8 cellular contexts compared by ENCODE assay signal in the genomic region with DNA sequence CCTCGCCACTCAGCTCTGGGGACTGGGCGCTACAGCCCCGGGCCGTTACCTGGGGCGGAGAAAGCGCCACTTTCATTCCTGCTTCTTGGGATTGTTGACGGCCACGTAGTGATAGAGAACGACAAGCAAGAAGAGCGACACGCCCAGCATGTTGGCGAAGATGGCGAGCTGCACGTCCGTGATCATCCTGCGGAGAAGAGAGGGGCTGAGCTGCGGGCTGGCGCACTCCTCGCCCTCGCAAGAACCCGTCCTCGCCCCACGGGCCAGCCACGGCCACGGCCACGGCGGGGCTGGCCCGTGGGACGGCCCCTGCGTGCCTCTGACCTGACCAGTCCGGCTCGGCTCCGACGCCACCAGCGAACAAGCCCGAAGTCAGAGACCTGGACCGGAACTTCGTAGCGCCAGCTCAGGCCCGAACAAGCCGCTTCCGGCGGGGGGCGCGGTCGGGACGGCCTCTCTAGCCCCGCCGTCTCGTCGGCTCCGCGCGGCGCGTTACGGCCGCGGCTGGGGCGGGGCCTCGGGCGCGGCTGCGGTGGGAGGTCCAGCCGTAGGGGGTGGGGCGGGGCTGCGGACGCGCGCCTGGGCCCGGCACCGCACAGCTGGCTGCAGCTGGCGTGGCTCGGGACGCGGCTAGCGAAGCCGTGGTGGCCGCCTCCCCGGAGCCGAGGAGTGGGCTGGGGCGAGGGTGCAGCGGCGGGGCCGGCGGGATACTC. TPM values are rescaled to one million over a fixed set of nuclear protein-coding genes. Genes with fewer than 3 reads are reported as not detected.
DNase-seq lines count a peak whose midpoint lies in the region; ATAC-seq, FAIRE-seq and TF ChIP-seq lines count a peak whose summit lies in the region.

Gene OST4, minus strand, starts transcription at position 378 of the 713 bp plus-strand sequence.

- H3K9me3 ChIP-seq in A673 (ENCODE audit: low read depth, low read length, poor library complexity, severe bottlenecking) (no peaks in the 10 kb centered on the region), breast epithelium (no peaks in the 10 kb centered on the region), small intestine (ENCODE audit: control insufficient read depth, low read depth) (no peaks in the 10 kb centered on the region)

- H3K27ac ChIP-seq in A673 (ENCODE audit: low read depth, low read length, poor library complexity, severe bottlenecking) (peak within 1 kb of the TSS; percentile 87), VCaP (peak within 1 kb of the TSS; percentile 85), breast epithelium (peak within 1 kb of the TSS; percentile 94 to 95), small intestine (ENCODE audit: low read depth in 1 of 2, low read length in 1 of 2) (peak within 1 kb of the TSS; percentile 86 to 94)

- H3K27me3 ChIP-seq in A673 (replicated peaks; ENCODE audit: insufficient read depth, low read depth, low read length, poor library complexity) (no peaks in the 10 kb centered on the region), breast epithelium (no peaks in the 10 kb centered on the region), small intestine (ENCODE audit: control insufficient read depth in 2 of 2, insufficient read depth in 2 of 2, low read length in 2 of 2) (no peaks in the 10 kb centered on the region)

- peak; percentile 85 for ATAC-seq in GM18867 (IDR thresholded peaks at IDR 0.05; ENCODE audit: unreplicated experiment)
- peak; percentile 69 for ATAC-seq in HG03097 (IDR thresholded peaks at IDR 0.05; ENCODE audit: low FRiP score, unreplicated experiment)

- BruUV-seq in A673 (replicated peaks; lab: Mats Ljungman, UMichigan) = no TSS peak

- H3K4me1 ChIP-seq in A673 (ENCODE audit: insufficient read depth, low read length, poor library complexity, severe bottlenecking) (peaks cover 41% of the 10 kb centered on the region), breast epithelium (peaks cover 9 to 11% of the 10 kb centered on the region in 2 donors), small intestine (ENCODE audit: control insufficient read depth in 2 of 2, insufficient read depth in 1 of 2, low read depth in 1 of 2, low read length in 1 of 2) (peaks cover 4 to 7% of the 10 kb centered on the region in 2 donors)

- CTCF ChIA-PET in A673 (lab: Charles Lee) = interaction anchor here (1.2 to 2.0 kb wide), 2 partner anchors 10 to 16 kb away, joined by 5 to 10 read pairs; no protein-coding TSS in a partner anchor

- FAIRE-seq in small intestine (lab: Jason Lieb, UNC) = no peak

- no peak for TF ChIP-seq POLR2A in breast epithelium (IDR thresholded peaks at IDR 0.05)

- 0 to 1% (median 0%) methylated on average over 52 to 86 of the region's 86 CpGs for WGBS in small intestine, 3 donors

- peak within 1 kb of the TSS; percentile 99 for H3K4me3 ChIP-seq in A673 (ENCODE audit: low read depth, low read length, poor library complexity, severe bottlenecking)
- H3K4me3 ChIP-seq in breast epithelium = peak within 1 kb of the TSS; percentile 79 to 97 (median 88)
- peak within 1 kb of the TSS; percentile 71 to 78 for H3K4me3 ChIP-seq in small intestine (ENCODE audit: low read depth in 1 of 2, low read length in 2 of 2)

- DNase-seq in A673 (ENCODE audit: low spot score) (peak; percentile 96), NCI-H2196 (lab: John Stamatoyannopoulos, UW; ENCODE audit: unreplicated experiment) (peak; percentile 97), breast epithelium (ENCODE audit: low spot score in 2 of 2) (peak; percentile 91), iPS-NIHi11 (ENCODE audit: low spot score) (peak; percentile 99), small intestine (peak; percentile 95)

- 0 out of 2 replicates have a peak, but pooled peaks have one; percentile 11 for TF ChIP-seq CTCF in A673 (conservative IDR thresholded peaks at IDR 0.05; ENCODE audit: low read depth, low read length)
- TF ChIP-seq CTCF in VCaP (conservative IDR thresholded peaks at IDR 0.05) = no peak
- TF ChIP-seq CTCF in breast epithelium (IDR thresholded peaks at IDR 0.05) = no peak

- intact Hi-C loops in A673 (cut with micrococcal nuclease; ENCODE audit: unreplicated experiment) = no loop called here
- intact Hi-C loops in breast epithelium (cut with DNase I; ENCODE audit: low total_unique reads) = no loop called here

- H3K36me3 ChIP-seq in A673 (ENCODE audit: insufficient read depth, low read length, poor library complexity, severe bottlenecking) (peaks cover 21% of the 10 kb centered on the region), breast epithelium (no peaks in the 10 kb centered on the region), small intestine (ENCODE audit: control insufficient read depth in 2 of 2, insufficient read depth in 2 of 2, low read length in 2 of 2) (peaks cover 0 to 5% of the 10 kb centered on the region in 2 donors)

- POLR2A ChIA-PET in A673 (lab: Charles Lee; ENCODE audit: low non-redundant PET) = interaction anchor here (0.5 to 0.6 kb wide), 2 partner anchors 16 to 234 kb away, joined by 3 to 15 read pairs; no protein-coding TSS in a partner anchor

RNA-seq across cellular contexts. Expression of gene OST4, which starts in this region (rescaled TPM):
- total RNA-seq in A673 (2021) (235 and 237 TPM in 2 replicates), breast epithelium (100 to 1,000 TPM; 271 to 309 (median 281) TPM)
- polyA plus RNA-seq in small intestine = 100 to 1,000 TPM; 386 to 477 (median 407) TPM

Comparison
In these comparisons a context has a peak if more than half of its experiments do, and no peak if none do; other contexts are left out.
1. Peak in every context shown above with its lines: DNase-seq, ATAC-seq, H3K4me3 ChIP-seq and H3K27ac ChIP-seq.